ENCODE assay signal across 1 cellular context in genomic region chr5:140690941-140691924, GRCh38.
A peak's percentile ranks its signal among the peaks of the same experiment; 100 is the strongest.
TF ChIP-seq lines count a peak whose summit lies in the region.

A gene with protein sequence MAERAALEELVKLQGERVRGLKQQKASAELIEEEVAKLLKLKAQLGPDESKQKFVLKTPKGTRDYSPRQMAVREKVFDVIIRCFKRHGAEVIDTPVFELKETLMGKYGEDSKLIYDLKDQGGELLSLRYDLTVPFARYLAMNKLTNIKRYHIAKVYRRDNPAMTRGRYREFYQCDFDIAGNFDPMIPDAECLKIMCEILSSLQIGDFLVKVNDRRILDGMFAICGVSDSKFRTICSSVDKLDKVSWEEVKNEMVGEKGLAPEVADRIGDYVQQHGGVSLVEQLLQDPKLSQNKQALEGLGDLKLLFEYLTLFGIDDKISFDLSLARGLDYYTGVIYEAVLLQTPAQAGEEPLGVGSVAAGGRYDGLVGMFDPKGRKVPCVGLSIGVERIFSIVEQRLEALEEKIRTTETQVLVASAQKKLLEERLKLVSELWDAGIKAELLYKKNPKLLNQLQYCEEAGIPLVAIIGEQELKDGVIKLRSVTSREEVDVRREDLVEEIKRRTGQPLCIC (minus strand): TSS chr5:140691370. CDS start chr5:140691304, 66 bp downstream.
TSS of gene HARS2 (plus strand) at chr5:140691455. CDS start at chr5:140691649, 194 bp downstream.

TF ChIP-seq in K562, 482 proteins besides CTCF, POLR2A, EP300 and RAD21 (continued from another document and continues in another):
- TF ChIP-seq TRIM25 (IDR thresholded peaks at IDR 0.05; ENCODE audit: borderline replicate concordance), result no peak; the same call in 1 of the 2 replicates
- TF ChIP-seq, protein P1, sequence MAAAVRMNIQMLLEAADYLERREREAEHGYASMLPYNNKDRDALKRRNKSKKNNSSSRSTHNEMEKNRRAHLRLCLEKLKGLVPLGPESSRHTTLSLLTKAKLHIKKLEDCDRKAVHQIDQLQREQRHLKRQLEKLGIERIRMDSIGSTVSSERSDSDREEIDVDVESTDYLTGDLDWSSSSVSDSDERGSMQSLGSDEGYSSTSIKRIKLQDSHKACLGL (CRISPR knock-in tag; IDR thresholded peaks at IDR 0.05; ENCODE audit: borderline replicate concordance, poor library complexity, severe bottlenecking), result no peak
- no peak for TF ChIP-seq SRSF9 (IDR thresholded peaks at IDR 0.05; ENCODE audit: borderline replicate concordance, low read depth, low read length)
- TF ChIP-seq ZFP30 (CRISPR knock-in tag; IDR thresholded peaks at IDR 0.05; ENCODE audit: borderline replicate concordance), result no peak
- no peak for TF ChIP-seq BCL6 (CRISPR knock-in tag; IDR thresholded peaks at IDR 0.05)
- TF ChIP-seq GABPB1 (CRISPR knock-in tag; IDR thresholded peaks at IDR 0.05), result peak; percentile 96
- TF ChIP-seq TFAM (CRISPR knock-in tag; conservative IDR thresholded peaks at IDR 0.05), result no peak
- TF ChIP-seq NR3C1 (CRISPR knock-in tag; IDR thresholded peaks at IDR 0.05), result no peak; the same call in 1 of the 2 replicates
- no peak for TF ChIP-seq ZBTB49 (CRISPR knock-in tag; IDR thresholded peaks at IDR 0.05; ENCODE audit: borderline replicate concordance)
- TF ChIP-seq THRB (CRISPR knock-in tag; conservative IDR thresholded peaks at IDR 0.05), result no peak
- peak; percentile 56 for TF ChIP-seq CHD1 (IDR thresholded peaks at IDR 0.05; ENCODE audit: low read length)
- peak; percentile 60; the same call in 1 of the 2 replicates for TF ChIP-seq ESRRA (IDR thresholded peaks at IDR 0.05; ENCODE audit: borderline replicate concordance, low read depth)
- 0 out of 2 replicates have a peak, but pooled peaks have one; percentile 45 for TF ChIP-seq EHMT2 (IDR thresholded peaks at IDR 0.05)
- TF ChIP-seq ZNF584 (CRISPR knock-in tag; IDR thresholded peaks at IDR 0.05; ENCODE audit: low read depth), result no peak
- TF ChIP-seq SNRNP70 (optimal IDR thresholded peaks at IDR 0.05; ENCODE audit: low read depth, low read length), result no peak
- TF ChIP-seq U2AF2 (optimal IDR thresholded peaks at IDR 0.05; ENCODE audit: low read depth, low read length), result no peak
- no peak; the same call in 1 of the 2 replicates for TF ChIP-seq RFX1 (IDR thresholded peaks at IDR 0.05)
- TF ChIP-seq KDM2B (CRISPR knock-in tag; IDR thresholded peaks at IDR 0.05), result no peak
- TF ChIP-seq SRSF1 (IDR thresholded peaks at IDR 0.05; ENCODE audit: low read depth, low read length), result no peak
- no peak for TF ChIP-seq NR0B1 (IDR thresholded peaks at IDR 0.05; ENCODE audit: partially characterized antibody)
- TF ChIP-seq SOX6 (IDR thresholded peaks at IDR 0.05), result peak; percentile 54; the same call in 1 of the 2 replicates
- TF ChIP-seq, protein P2, sequence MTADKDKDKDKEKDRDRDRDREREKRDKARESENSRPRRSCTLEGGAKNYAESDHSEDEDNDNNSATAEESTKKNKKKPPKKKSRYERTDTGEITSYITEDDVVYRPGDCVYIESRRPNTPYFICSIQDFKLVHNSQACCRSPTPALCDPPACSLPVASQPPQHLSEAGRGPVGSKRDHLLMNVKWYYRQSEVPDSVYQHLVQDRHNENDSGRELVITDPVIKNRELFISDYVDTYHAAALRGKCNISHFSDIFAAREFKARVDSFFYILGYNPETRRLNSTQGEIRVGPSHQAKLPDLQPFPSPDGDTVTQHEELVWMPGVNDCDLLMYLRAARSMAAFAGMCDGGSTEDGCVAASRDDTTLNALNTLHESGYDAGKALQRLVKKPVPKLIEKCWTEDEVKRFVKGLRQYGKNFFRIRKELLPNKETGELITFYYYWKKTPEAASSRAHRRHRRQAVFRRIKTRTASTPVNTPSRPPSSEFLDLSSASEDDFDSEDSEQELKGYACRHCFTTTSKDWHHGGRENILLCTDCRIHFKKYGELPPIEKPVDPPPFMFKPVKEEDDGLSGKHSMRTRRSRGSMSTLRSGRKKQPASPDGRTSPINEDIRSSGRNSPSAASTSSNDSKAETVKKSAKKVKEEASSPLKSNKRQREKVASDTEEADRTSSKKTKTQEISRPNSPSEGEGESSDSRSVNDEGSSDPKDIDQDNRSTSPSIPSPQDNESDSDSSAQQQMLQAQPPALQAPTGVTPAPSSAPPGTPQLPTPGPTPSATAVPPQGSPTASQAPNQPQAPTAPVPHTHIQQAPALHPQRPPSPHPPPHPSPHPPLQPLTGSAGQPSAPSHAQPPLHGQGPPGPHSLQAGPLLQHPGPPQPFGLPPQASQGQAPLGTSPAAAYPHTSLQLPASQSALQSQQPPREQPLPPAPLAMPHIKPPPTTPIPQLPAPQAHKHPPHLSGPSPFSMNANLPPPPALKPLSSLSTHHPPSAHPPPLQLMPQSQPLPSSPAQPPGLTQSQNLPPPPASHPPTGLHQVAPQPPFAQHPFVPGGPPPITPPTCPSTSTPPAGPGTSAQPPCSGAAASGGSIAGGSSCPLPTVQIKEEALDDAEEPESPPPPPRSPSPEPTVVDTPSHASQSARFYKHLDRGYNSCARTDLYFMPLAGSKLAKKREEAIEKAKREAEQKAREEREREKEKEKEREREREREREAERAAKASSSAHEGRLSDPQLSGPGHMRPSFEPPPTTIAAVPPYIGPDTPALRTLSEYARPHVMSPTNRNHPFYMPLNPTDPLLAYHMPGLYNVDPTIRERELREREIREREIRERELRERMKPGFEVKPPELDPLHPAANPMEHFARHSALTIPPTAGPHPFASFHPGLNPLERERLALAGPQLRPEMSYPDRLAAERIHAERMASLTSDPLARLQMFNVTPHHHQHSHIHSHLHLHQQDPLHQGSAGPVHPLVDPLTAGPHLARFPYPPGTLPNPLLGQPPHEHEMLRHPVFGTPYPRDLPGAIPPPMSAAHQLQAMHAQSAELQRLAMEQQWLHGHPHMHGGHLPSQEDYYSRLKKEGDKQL (CRISPR knock-in tag; IDR thresholded peaks at IDR 0.05; ENCODE audit: borderline replicate concordance), result no peak; the same call in 1 of the 2 replicates
- no peak for TF ChIP-seq PTBP1 (IDR thresholded peaks at IDR 0.05; ENCODE audit: low read depth, low read length)
- TF ChIP-seq BCLAF1 (IDR thresholded peaks at IDR 0.05; ENCODE audit: borderline replicate concordance in 1 of 2, control insufficient read depth in 1 of 2, low read depth in 2 of 2, low read length in 1 of 2), result peak in 1 of 2 experiments; percentile 82; a peak in 2 of 4 replicates
- TF ChIP-seq, protein P3, sequence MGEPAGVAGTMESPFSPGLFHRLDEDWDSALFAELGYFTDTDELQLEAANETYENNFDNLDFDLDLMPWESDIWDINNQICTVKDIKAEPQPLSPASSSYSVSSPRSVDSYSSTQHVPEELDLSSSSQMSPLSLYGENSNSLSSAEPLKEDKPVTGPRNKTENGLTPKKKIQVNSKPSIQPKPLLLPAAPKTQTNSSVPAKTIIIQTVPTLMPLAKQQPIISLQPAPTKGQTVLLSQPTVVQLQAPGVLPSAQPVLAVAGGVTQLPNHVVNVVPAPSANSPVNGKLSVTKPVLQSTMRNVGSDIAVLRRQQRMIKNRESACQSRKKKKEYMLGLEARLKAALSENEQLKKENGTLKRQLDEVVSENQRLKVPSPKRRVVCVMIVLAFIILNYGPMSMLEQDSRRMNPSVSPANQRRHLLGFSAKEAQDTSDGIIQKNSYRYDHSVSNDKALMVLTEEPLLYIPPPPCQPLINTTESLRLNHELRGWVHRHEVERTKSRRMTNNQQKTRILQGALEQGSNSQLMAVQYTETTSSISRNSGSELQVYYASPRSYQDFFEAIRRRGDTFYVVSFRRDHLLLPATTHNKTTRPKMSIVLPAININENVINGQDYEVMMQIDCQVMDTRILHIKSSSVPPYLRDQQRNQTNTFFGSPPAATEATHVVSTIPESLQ (CRISPR knock-in tag; IDR thresholded peaks at IDR 0.05), result peak; percentile 40; the same call in 1 of the 2 replicates
- TF ChIP-seq NFYB (IDR thresholded peaks at IDR 0.05; ENCODE audit: extremely low read depth, insufficient read length), result no peak
- TF ChIP-seq KAT2B (IDR thresholded peaks at IDR 0.05; ENCODE audit: low read depth, low read length), result no peak
